8 cellular contexts compared by ENCODE assay signal in the genomic region with DNA sequence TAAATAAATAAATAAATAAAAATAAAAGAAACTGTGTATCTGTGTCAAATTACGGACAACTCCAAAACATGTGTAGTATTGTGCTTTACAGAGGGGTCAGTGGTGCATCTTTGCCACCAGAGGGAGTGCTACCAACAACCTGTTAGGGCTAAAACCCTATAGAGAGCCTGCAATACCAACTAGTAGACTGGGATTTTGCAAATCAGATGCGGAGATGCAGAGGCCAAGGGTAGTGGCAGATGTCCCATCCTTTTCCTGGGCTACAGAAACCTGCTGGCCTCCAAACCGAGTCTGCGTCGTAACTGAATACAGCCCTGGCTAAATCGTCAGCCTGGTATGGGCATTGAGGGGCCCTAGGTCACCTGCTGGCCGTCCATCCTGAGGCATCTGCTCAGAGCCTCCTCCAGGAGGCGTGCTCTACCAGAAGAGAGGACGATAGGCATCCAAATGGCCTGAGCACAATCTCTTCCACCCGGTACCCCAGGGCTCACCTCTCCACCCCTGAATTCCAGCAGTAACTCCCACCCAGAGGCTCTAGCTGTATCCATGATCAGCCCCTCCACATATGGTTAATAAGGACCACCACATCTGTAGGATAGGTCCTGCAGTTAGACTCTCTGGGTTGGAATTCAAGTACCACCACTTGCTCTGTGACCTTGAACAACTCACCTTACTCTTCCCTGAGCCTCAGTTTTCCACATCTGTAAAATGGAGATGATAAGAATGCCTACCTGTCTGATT. TPM values are rescaled to one million over a fixed set of nuclear protein-coding genes. Genes with fewer than 3 reads are reported as not detected.
DNase-seq lines count a peak whose midpoint lies in the region; ATAC-seq, FAIRE-seq and TF ChIP-seq lines count a peak whose summit lies in the region.

No MANE protein-coding gene starts in this region.

- peak overlapping the region; percentile 87 for H2AFZ ChIP-seq in K562 (ENCODE audit: low read depth, low read length)
- H2AFZ ChIP-seq in hepatocyte: peak overlapping the region; percentile 15

- POLR2A ChIA-PET in K562 (lab: Yijun Ruan, JAX): interaction anchor here (0.6 to 1.2 kb wide), 2 partner anchors 8 to 154 kb away, joined by 3 read pairs; no protein-coding TSS in a partner anchor

- TF ChIP-seq RAD21 in K562 (CRISPR knock-in tag; conservative IDR thresholded peaks at IDR 0.05 in 1 of 2, IDR thresholded peaks at IDR 0.05 in 1 of 2): peak; percentile 64 to 77

- peaks cover 6% of the 10 kb centered on the region for H3K4me1 Mint-ChIP-seq in T-helper 17 cell

- no peak for TF ChIP-seq POLR2A in K562 (conservative IDR thresholded peaks at IDR 0.05)
- no peak for TF ChIP-seq POLR2A in gastrocnemius medialis (IDR thresholded peaks at IDR 0.05)

- intact Hi-C loops in K562 (cut with micrococcal nuclease): loop anchor here (1.0 to 5.0 kb wide), 3 partner anchors 19 to 145 kb away; a partner anchor contains a TSS
- intact Hi-C loops in gastrocnemius medialis (cut with DNase I; ENCODE audit: low total_unique reads): loop anchor here (5.0 kb wide), 1 partner anchor 145 kb away; no protein-coding TSS in a partner anchor

- peak overlapping the region; percentile 36 for H3K4me3 Mint-ChIP-seq in T-helper 17 cell

- WGBS in K562 (ENCODE audit: insufficient coverage, low coverage, missing lambda C conversion rate): 2% methylated on average over 7 of the region's 10 CpGs
- WGBS in hepatocyte (ENCODE audit: low lambda C conversion rate, missing lambda C conversion rate): 7% methylated on average over 10 of the region's 10 CpGs

- H3K79me2 ChIP-seq in K562 (ENCODE audit: control insufficient read depth, insufficient read depth, low read length): no peaks in the 10 kb centered on the region
- H3K79me2 ChIP-seq in hepatocyte: no peaks in the 10 kb centered on the region

- peak overlapping the region; percentile 75 for H3K4me2 ChIP-seq in K562 (ENCODE audit: insufficient read depth, low read length)
- peak overlapping the region; percentile 65 for H3K4me2 ChIP-seq in hepatocyte

- no peaks in the 10 kb centered on the region for H3K36me3 Mint-ChIP-seq in T-helper 17 cell (ENCODE audit: low read depth)

- H3K9me3 ChIP-seq in T-helper 17 cell (ENCODE audit: control insufficient read depth, low read length, poor library complexity, severe bottlenecking) (no peaks in the 10 kb centered on the region), K562 (replicated peaks; ENCODE audit: control insufficient read depth, insufficient read depth, low read depth, low read length) (no peaks in the 10 kb centered on the region), hepatocyte (ENCODE audit: low read depth) (no peaks in the 10 kb centered on the region), gastrocnemius medialis (no peaks in the 10 kb centered on the region)

- peak; percentile 65 for FAIRE-seq in K562 (lab: Jason Lieb, UNC)

- in situ Hi-C loops in K562 (cut with MboI) (no loop called here), gastrocnemius medialis (cut with MboI; ENCODE audit: low sequenced_read_pairs in 4 of 4) (no loop called here)

- no peaks in the 10 kb centered on the region for H3K27me3 ChIP-seq in K562 (ENCODE audit: control insufficient read depth in 2 of 2, insufficient read depth in 2 of 2, low read length in 2 of 2)
- H3K27me3 ChIP-seq in hepatocyte: no peaks in the 10 kb centered on the region
- no peaks in the 10 kb centered on the region for H3K27me3 ChIP-seq in gastrocnemius medialis

- H4K20me1 ChIP-seq in K562 (replicated peaks; ENCODE audit: control insufficient read depth, insufficient read depth, low read length) (no peaks in the 10 kb centered on the region), hepatocyte (ENCODE audit: insufficient read depth, poor library complexity, severe bottlenecking) (no peaks in the 10 kb centered on the region)

- no peaks in the 10 kb centered on the region for H3K9me2 ChIP-seq in hepatocyte (replicated peaks; ENCODE audit: insufficient read depth)

- no peak overlapping the region for H3K27ac ChIP-seq in K562 (ENCODE audit: extremely low read depth, low read depth, low read length)
- H3K27ac ChIP-seq in hepatocyte: no peak overlapping the region
- peak overlapping the region in 1 of 4 donors; percentile 5 for H3K27ac ChIP-seq in gastrocnemius medialis

- BruUV-seq in K562 (replicated peaks; lab: Mats Ljungman, UMichigan): no TSS peak

- CTCF ChIA-PET in K562 (lab: Yijun Ruan, JAX; ENCODE audit: low intra/inter-chr PET ratio): interaction anchor here (0.6 to 1.5 kb wide), 6 partner anchors 18 to 1949 kb away, joined by 3 to 10 read pairs (median 4); a partner anchor contains a TSS

- DNase-seq in AG09309 (ENCODE audit: low read depth): peak; percentile 42
- DNase-seq in NCI-H1930 (lab: John Stamatoyannopoulos, UW): peak; percentile 73 to 75
- DNase-seq in T-helper 17 cell: peak; percentile 33 to 46 (median 35)
- DNase-seq in K562 (ENCODE audit: extremely low read depth in 1 of 4, low spot score in 3 of 4): peak; percentile 68 to 85 (median 74)
- DNase-seq in hepatocyte (ENCODE audit: low spot score): peak; percentile 86
- DNase-seq in gastrocnemius medialis: no peak

- H3K36me3 ChIP-seq in K562 (ENCODE audit: control insufficient read depth, insufficient read depth, low read length) (no peaks in the 10 kb centered on the region), hepatocyte (replicated peaks; ENCODE audit: insufficient read depth, low read depth) (no peaks in the 10 kb centered on the region), gastrocnemius medialis (no peaks in the 10 kb centered on the region)

- H3K4me1 ChIP-seq in K562 (replicated peaks in 1 of 2; ENCODE audit: control insufficient read depth in 2 of 2, insufficient read depth in 2 of 2, low read length in 2 of 2) (peaks cover 16 to 18% of the 10 kb centered on the region in 2 experiments; a peak in 3 of 5 replicates), hepatocyte (ENCODE audit: insufficient read depth) (no peaks in the 10 kb centered on the region), gastrocnemius medialis (peaks cover 4 to 9% of the 10 kb centered on the region in 2 donors)

- no peak overlapping the region for H3K9ac ChIP-seq in K562 (ENCODE audit: insufficient read depth in 1 of 2, low read depth in 2 of 2, low read length in 2 of 2)

- peak; percentile 74 for ATAC-seq in GM18520 (IDR thresholded peaks at IDR 0.05; ENCODE audit: unreplicated experiment)
- ATAC-seq in HG03025 (IDR thresholded peaks at IDR 0.05; ENCODE audit: low FRiP score, unreplicated experiment): peak; percentile 79
- peak; percentile 98 for ATAC-seq in T-helper 17 cell
- peak; percentile 97 for ATAC-seq in K562
- ATAC-seq in gastrocnemius medialis: peak; percentile 91 to 93

- TF ChIP-seq CTCF in AG09309 (IDR thresholded peaks at IDR 0.05; ENCODE audit: control insufficient read depth, insufficient read depth, low read depth, low read length, missing control alignments) (peak; percentile 69), K562 (IDR thresholded peaks at IDR 0.05 in 2 of 3, conservative IDR thresholded peaks at IDR 0.05 in 1 of 3; ENCODE audit: insufficient read depth in 2 of 3, low read depth in 1 of 3, low read length in 3 of 3) (peak; percentile 72 to 91 (median 90)), hepatocyte (IDR thresholded peaks at IDR 0.05; ENCODE audit: poor library complexity) (peak; percentile 87), gastrocnemius medialis (IDR thresholded peaks at IDR 0.05 in 4 of 5, conservative IDR thresholded peaks at IDR 0.05 in 1 of 5) (peak; percentile 62 to 82 (median 74))

- H3K27me3 Mint-ChIP-seq in T-helper 17 cell: no peaks in the 10 kb centered on the region

- peak overlapping the region; percentile 14 for H3K27ac Mint-ChIP-seq in T-helper 17 cell

- H3K4me3 ChIP-seq in AG09309 (ENCODE audit: control insufficient read depth, low read depth, low read length) (no peak overlapping the region), K562 (0 out of 2 replicates have a peak overlapping the region, but pooled peaks have one; percentile 5), hepatocyte (no peak overlapping the region), gastrocnemius medialis (no peak overlapping the region)

- no peaks in the 10 kb centered on the region for H3K9me1 ChIP-seq in K562 (ENCODE audit: control insufficient read depth, insufficient read depth, low read length)

- TF ChIP-seq EP300 in K562 (IDR thresholded peaks at IDR 0.05; ENCODE audit: low read length): no peak

RNA-seq across cellular contexts. Expression of a gene that starts 6.2 kb away (rescaled TPM):
- total RNA-seq in T-helper 17 cell (100 to 1,000 TPM; 138 to 231 TPM), K562 (2014; rRNA removed) (34.7 and 50.5 TPM in 2 replicates), K562 (2014; rRNA removed; fragmentation: Illumina TruSeq; extraction: Trizol) (12.6 and 16.4 TPM in 2 replicates), K562 (2015; rRNA removed; fragmentation: Illumina TruSeq; extraction: Trizol) (21.8 and 25.4 TPM in 2 replicates), K562 (2021) (64.4 and 68.2 TPM in 2 replicates), hepatocyte (8.5 and 10.6 TPM in 2 replicates), gastrocnemius medialis (10 to 100 TPM; 41.9 to 61.4 (median 49.9) TPM)
- 54.2 and 134 TPM in 2 replicates for total RNA-seq in K562 (2011; cell fraction: chromatin; rRNA removed; ENCODE audit: low replicate concordance)
- total RNA-seq in K562 (2011; cell fraction: nucleolus; rRNA removed): 76.7 and 77.6 TPM in 2 replicates
- total RNA-seq in K562 (2011; cell fraction: nucleoplasm; rRNA removed): 53.7 TPM in 2 replicates
- polyA plus RNA-seq in K562 (2011; rRNA removed) (7.2 and 22.3 TPM in 2 replicates), K562 (2014; fragmentation: Illumina TruSeq; extraction: Trizol) (30.2 and 37.5 TPM in 2 replicates), K562 (2014; fragmentation: Nextera tagmentation; extraction: Ambion mirVana) (1 to 10 TPM; 4.6 to 6.1 TPM), K562 (2014; rRNA removed) (20.2 and 25.4 TPM in 2 replicates), hepatocyte (19.6 and 20.6 TPM in 2 replicates)
- polyA plus RNA-seq in K562 (2011; cell fraction: cytosol; rRNA removed): 6.5 and 7.3 TPM in 2 replicates
- 37.2 and 53.1 TPM in 2 replicates for polyA plus RNA-seq in K562 (2011; cell fraction: nucleus; rRNA removed)
- polyA plus RNA-seq in K562 (2012): 24.9 and 37.3 TPM in 2 replicates
- 16.2 and 21.5 TPM in 2 replicates for polyA minus RNA-seq in K562 (2011; rRNA and poly(A)+ RNA removed)
- polyA minus RNA-seq in K562 (2011; cell fraction: cytosol; rRNA and poly(A)+ RNA removed): 29.1 and 31.1 TPM in 2 replicates
- polyA minus RNA-seq in K562 (2011; cell fraction: nucleus; rRNA and poly(A)+ RNA removed): 32.2 and 42.1 TPM in 2 replicates

RNA-seq across cellular contexts. Expression of a gene that starts 18.6 kb away (rescaled TPM):
- total RNA-seq in T-helper 17 cell: 100 to 1,000 TPM in 1 of 2 donors, 10 to 100 TPM in 1; 88.6 to 101 TPM
- 49.1 and 72.3 TPM in 2 replicates for total RNA-seq in K562 (2011; cell fraction: chromatin; rRNA removed; ENCODE audit: low replicate concordance)
- 111 and 126 TPM in 2 replicates for total RNA-seq in K562 (2011; cell fraction: nucleolus; rRNA removed)
- total RNA-seq in K562 (2011; cell fraction: nucleoplasm; rRNA removed): 107 and 112 TPM in 2 replicates
- 280 and 406 TPM in 2 replicates for total RNA-seq in K562 (2014; rRNA removed)
- 256 and 269 TPM in 2 replicates for total RNA-seq in K562 (2014; rRNA removed; fragmentation: Illumina TruSeq; extraction: Trizol)
- total RNA-seq in K562 (2015; rRNA removed; fragmentation: Illumina TruSeq; extraction: Trizol): 264 and 273 TPM in 2 replicates
- total RNA-seq in K562 (2021): 319 and 328 TPM in 2 replicates
- polyA plus RNA-seq in K562 (2011; rRNA removed): 559 and 605 TPM in 2 replicates
- 543 and 578 TPM in 2 replicates for polyA plus RNA-seq in K562 (2011; cell fraction: cytosol; rRNA removed)
- polyA plus RNA-seq in K562 (2011; cell fraction: nucleus; rRNA removed): 137 and 198 TPM in 2 replicates
- polyA plus RNA-seq in K562 (2012): 216 and 339 TPM in 2 replicates
- 311 and 316 TPM in 2 replicates for polyA plus RNA-seq in K562 (2014; fragmentation: Illumina TruSeq; extraction: Trizol)
- polyA plus RNA-seq in K562 (2014; fragmentation: Nextera tagmentation; extraction: Ambion mirVana): 10 to 100 TPM; 40.3 to 80.0 TPM
- 261 and 274 TPM in 2 replicates for polyA plus RNA-seq in K562 (2014; rRNA removed)
- 361 and 367 TPM in 2 replicates for polyA minus RNA-seq in K562 (2011; rRNA and poly(A)+ RNA removed)
- polyA minus RNA-seq in K562 (2011; cell fraction: cytosol; rRNA and poly(A)+ RNA removed): 206 and 242 TPM in 2 replicates
- polyA minus RNA-seq in K562 (2011; cell fraction: nucleus; rRNA and poly(A)+ RNA removed): 45.9 and 97.3 TPM in 2 replicates
- 204 and 214 TPM in 2 replicates for total RNA-seq in hepatocyte
- 239 and 254 TPM in 2 replicates for polyA plus RNA-seq in hepatocyte
- total RNA-seq in gastrocnemius medialis: 10 to 100 TPM; 41.0 to 72.1 (median 62.2) TPM

RNA-seq across cellular contexts. Expression of a gene that starts 38.4 kb away (rescaled TPM):
- total RNA-seq in T-helper 17 cell (10 to 100 TPM; 32.0 to 38.6 TPM), K562 (2014; rRNA removed) (46.8 and 47.2 TPM in 2 replicates), K562 (2014; rRNA removed; fragmentation: Illumina TruSeq; extraction: Trizol) (52.1 and 53.4 TPM in 2 replicates), K562 (2015; rRNA removed; fragmentation: Illumina TruSeq; extraction: Trizol) (51.0 and 52.2 TPM in 2 replicates), K562 (2021) (44.3 and 44.9 TPM in 2 replicates), hepatocyte (34.7 and 40.0 TPM in 2 replicates), gastrocnemius medialis (10 to 100 TPM; 18.6 to 34.5 (median 26.8) TPM)
- 20.2 and 33.3 TPM in 2 replicates for total RNA-seq in K562 (2011; cell fraction: chromatin; rRNA removed; ENCODE audit: low replicate concordance)
- 15.0 and 19.0 TPM in 2 replicates for total RNA-seq in K562 (2011; cell fraction: nucleolus; rRNA removed)
- total RNA-seq in K562 (2011; cell fraction: nucleoplasm; rRNA removed): 29.5 and 49.3 TPM in 2 replicates
- polyA plus RNA-seq in K562 (2011; rRNA removed) (61.0 and 69.7 TPM in 2 replicates), K562 (2014; fragmentation: Illumina TruSeq; extraction: Trizol) (68.3 and 82.3 TPM in 2 replicates), K562 (2014; fragmentation: Nextera tagmentation; extraction: Ambion mirVana) (100 to 1,000 TPM; 112 to 117 TPM), K562 (2014; rRNA removed) (65.1 and 67.0 TPM in 2 replicates), hepatocyte (39.1 and 51.7 TPM in 2 replicates)
- polyA plus RNA-seq in K562 (2011; cell fraction: cytosol; rRNA removed): 62.6 and 63.5 TPM in 2 replicates
- 27.5 and 30.1 TPM in 2 replicates for polyA plus RNA-seq in K562 (2011; cell fraction: nucleus; rRNA removed)
- polyA plus RNA-seq in K562 (2012): 55.4 and 63.8 TPM in 2 replicates
- 30.4 and 33.7 TPM in 2 replicates for polyA minus RNA-seq in K562 (2011; rRNA and poly(A)+ RNA removed)
- 11.4 and 14.8 TPM in 2 replicates for polyA minus RNA-seq in K562 (2011; cell fraction: cytosol; rRNA and poly(A)+ RNA removed)
- 8.6 and 13.6 TPM in 2 replicates for polyA minus RNA-seq in K562 (2011; cell fraction: nucleus; rRNA and poly(A)+ RNA removed)

RNA-seq across cellular contexts. Expression of a gene that starts 38.6 kb away (rescaled TPM):
- total RNA-seq in T-helper 17 cell (10 to 100 TPM; 14.9 to 15.3 TPM), K562 (2014; rRNA removed) (13.1 and 19.5 TPM in 2 replicates), K562 (2014; rRNA removed; fragmentation: Illumina TruSeq; extraction: Trizol) (21.1 and 21.7 TPM in 2 replicates), K562 (2015; rRNA removed; fragmentation: Illumina TruSeq; extraction: Trizol) (22.4 and 22.9 TPM in 2 replicates), K562 (2021) (21.3 and 21.4 TPM in 2 replicates), hepatocyte (54.4 and 57.0 TPM in 2 replicates), gastrocnemius medialis (10 to 100 TPM; 25.0 to 34.5 (median 31.6) TPM)
- 44.6 and 82.7 TPM in 2 replicates for total RNA-seq in K562 (2011; cell fraction: chromatin; rRNA removed; ENCODE audit: low replicate concordance)
- 61.3 and 65.7 TPM in 2 replicates for total RNA-seq in K562 (2011; cell fraction: nucleolus; rRNA removed)
- total RNA-seq in K562 (2011; cell fraction: nucleoplasm; rRNA removed): 79.0 and 86.9 TPM in 2 replicates
- polyA plus RNA-seq in K562 (2011; rRNA removed) (29.4 and 30.9 TPM in 2 replicates), K562 (2014; fragmentation: Illumina TruSeq; extraction: Trizol) (31.7 and 33.8 TPM in 2 replicates), K562 (2014; fragmentation: Nextera tagmentation; extraction: Ambion mirVana) (10 to 100 TPM; 12.5 to 14.2 TPM), K562 (2014; rRNA removed) (18.6 and 22.9 TPM in 2 replicates), hepatocyte (81.9 and 86.8 TPM in 2 replicates)
- 47.2 and 64.5 TPM in 2 replicates for polyA plus RNA-seq in K562 (2011; cell fraction: cytosol; rRNA removed)
- 58.5 and 58.8 TPM in 2 replicates for polyA plus RNA-seq in K562 (2011; cell fraction: nucleus; rRNA removed)
- 14.2 and 15.7 TPM in 2 replicates for polyA plus RNA-seq in K562 (2012)
- polyA minus RNA-seq in K562 (2011; rRNA and poly(A)+ RNA removed): 39.0 and 49.8 TPM in 2 replicates
- polyA minus RNA-seq in K562 (2011; cell fraction: cytosol; rRNA and poly(A)+ RNA removed): 14.3 and 20.3 TPM in 2 replicates
- polyA minus RNA-seq in K562 (2011; cell fraction: nucleus; rRNA and poly(A)+ RNA removed): 17.0 and 26.9 TPM in 2 replicates

Comparison
In these comparisons a context has a peak if more than half of its experiments do, and no peak if none do; other contexts are left out.
1. DNase-seq: peak in AG09309 (single experiment), NCI-H1930 (2 of 2), T-helper 17 cell (3 of 3), K562 (4 of 4) and hepatocyte (single experiment); none in gastrocnemius medialis (0 of 2).
2. Peak in every context shown above with its lines, with median percentiles within 50 percentile points of each other: CTCF ChIP-seq and ATAC-seq.